Comparison of ENCODE assay signal across 8 cellular contexts in genomic region chr2:151808258-151809072, GRCh38. TPM values are rescaled to one million over a fixed set of nuclear protein-coding genes. Genes with fewer than 3 reads are reported as not detected.
A peak's percentile ranks its signal among the peaks of the same experiment; 100 is the strongest.
DNase-seq lines count a peak whose midpoint lies in the region; TF ChIP-seq lines count a peak whose summit lies in the region.

No MANE protein-coding gene starts in this region.

- peak in 2 of 3 experiments; percentile 12 to 31 for DNase-seq in NCI-H1417 (lab: John Stamatoyannopoulos, UW)
- no peak for DNase-seq in NCI-H1417 treated with DMSO at 0.1 percent for 48 hours (lab: John Stamatoyannopoulos, UW)
- DNase-seq in LNCaP clone FGC (ENCODE audit: low read depth): no peak
- DNase-seq in coronary artery (ENCODE audit: low spot score): no peak
- peak; percentile 34 for DNase-seq in osteoblast (ENCODE audit: insufficient read length, low spot score, missing footprints)
- DNase-seq in NCI-H774 (lab: John Stamatoyannopoulos, UW): no peak
- no peak for DNase-seq in activated CD8-positive, alpha-beta memory T cell treated with anti-CD3 and anti-CD28 coated beads, Interleukin-2, amount 50 U/mL, for 48 hours
- DNase-seq in activated naive CD8-positive, alpha-beta T cell treated with anti-CD3 and anti-CD28 coated beads for 36 hours: no peak

- H2AFZ ChIP-seq in osteoblast (ENCODE audit: low read length): no peak overlapping the region

- H3K27ac Mint-ChIP-seq in activated naive CD8-positive, alpha-beta T cell treated with anti-CD3 and anti-CD28 coated beads for 36 hours: no peak overlapping the region

- H3K4me2 ChIP-seq in osteoblast (ENCODE audit: insufficient read depth, low read length): no peak overlapping the region

- no peak overlapping the region for H3K4me3 Mint-ChIP-seq in activated naive CD8-positive, alpha-beta T cell treated with anti-CD3 and anti-CD28 coated beads for 36 hours

- H3K4me3 ChIP-seq in LNCaP clone FGC (ENCODE audit: low read depth, low read length) (no peak overlapping the region), coronary artery (no peak overlapping the region), osteoblast (ENCODE audit: insufficient read depth, low read length) (no peak overlapping the region)

- no peak overlapping the region for H3K27ac ChIP-seq in coronary artery
- no peak overlapping the region for H3K27ac ChIP-seq in osteoblast (ENCODE audit: low read depth, low read length)

- peaks cover 4% of the 10 kb centered on the region for H3K4me1 ChIP-seq in osteoblast (ENCODE audit: insufficient read depth, low read length)

- no peaks in the 10 kb centered on the region for H3K9me3 Mint-ChIP-seq in activated naive CD8-positive, alpha-beta T cell treated with anti-CD3 and anti-CD28 coated beads for 36 hours

- no peaks in the 10 kb centered on the region for H3K79me2 ChIP-seq in osteoblast (ENCODE audit: insufficient read depth, low read length)

- TF ChIP-seq CTCF in LNCaP clone FGC (IDR thresholded peaks at IDR 0.05; ENCODE audit: control insufficient read depth, extremely low read depth, insufficient read depth) (peak; percentile 51), coronary artery (IDR thresholded peaks at IDR 0.05) (peak; percentile 19), osteoblast (IDR thresholded peaks at IDR 0.05; ENCODE audit: extremely low read depth, low read depth, low read length) (peak; percentile 67)

- H3K27me3 Mint-ChIP-seq in activated naive CD8-positive, alpha-beta T cell treated with anti-CD3 and anti-CD28 coated beads for 36 hours: no peaks in the 10 kb centered on the region

- H3K36me3 ChIP-seq in osteoblast (ENCODE audit: insufficient read depth, low read length): peaks cover 18% of the 10 kb centered on the region

- no peaks in the 10 kb centered on the region for H3K9me3 ChIP-seq in osteoblast (ENCODE audit: low read depth, low read length)

- peaks cover 27% of the 10 kb centered on the region for H3K36me3 Mint-ChIP-seq in activated naive CD8-positive, alpha-beta T cell treated with anti-CD3 and anti-CD28 coated beads for 36 hours

- no peaks in the 10 kb centered on the region for H4K20me1 ChIP-seq in osteoblast (ENCODE audit: insufficient read depth, low read length)

- H3K4me1 Mint-ChIP-seq in activated naive CD8-positive, alpha-beta T cell treated with anti-CD3 and anti-CD28 coated beads for 36 hours: no peaks in the 10 kb centered on the region

- no peaks in the 10 kb centered on the region for H3K27me3 ChIP-seq in osteoblast (ENCODE audit: insufficient read depth, low read length)

RNA-seq across cellular contexts. Expression of gene ARL5A, which starts 19.8 kb away (rescaled TPM):
- 44.8 and 47.8 TPM in 2 replicates for total RNA-seq in osteoblast
- 10 to 100 TPM; 81.2 to 81.7 TPM for total RNA-seq in activated naive CD8-positive, alpha-beta T cell treated with anti-CD3 and anti-CD28 coated beads for 36 hours

Comparison
In these comparisons a context has a peak if more than half of its experiments do, and no peak if none do; other contexts are left out.
1. DNase-seq: peak in NCI-H1417 (2 of 3) and osteoblast (single experiment); none in NCI-H1417 treated with DMSO at 0.1 percent for 48 hours (single experiment), LNCaP clone FGC (single experiment), coronary artery (single experiment), NCI-H774 (single experiment), activated CD8-positive, alpha-beta memory T cell treated with anti-CD3 and anti-CD28 coated beads, Interleukin-2, amount 50 U/mL, for 48 hours (single experiment) and activated naive CD8-positive, alpha-beta T cell treated with anti-CD3 and anti-CD28 coated beads for 36 hours (single experiment).
2. Peak in every context shown above with its lines, with median percentiles within 50 percentile points of each other: CTCF ChIP-seq.